ENCODE assay signal across 20 cellular contexts in the genomic region with DNA sequence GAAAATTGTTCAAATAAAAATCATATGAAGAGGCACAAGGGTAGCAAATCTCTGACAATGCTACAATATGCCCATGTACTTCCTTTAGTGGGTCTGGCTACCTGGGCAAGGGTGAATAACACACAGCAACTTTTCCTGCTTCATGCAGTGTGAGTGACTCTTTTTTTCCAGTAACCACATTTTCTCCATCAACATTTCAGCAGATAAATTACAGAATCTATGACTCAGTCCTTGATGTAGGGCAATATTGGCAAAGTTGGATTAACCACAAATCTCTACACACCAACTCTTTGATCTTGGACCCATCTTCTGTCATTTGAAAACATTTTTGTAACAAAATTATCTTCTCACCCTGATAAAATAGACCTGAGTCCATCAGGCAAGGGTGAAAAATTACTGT. TPM values are rescaled to one million over a fixed set of nuclear protein-coding genes. Genes with fewer than 3 reads are reported as not detected.
DNase-seq lines count a peak whose midpoint lies in the region; ATAC-seq and TF ChIP-seq lines count a peak whose summit lies in the region.
"Had no signal": no experiment of that assay in that cellular context is flagged by ENCODE, and none has a peak within 500 bp of the region (broad histone marks: within the 10 kb centered on the region; RNA-seq: fewer than 3 reads in every experiment).

No MANE protein-coding gene starts in this region.

- TF ChIP-seq CTCF in kidney epithelial cell (IDR thresholded peaks at IDR 0.05; ENCODE audit: insufficient read depth, low read length, poor library complexity, severe bottlenecking): no peak

- ATAC-seq in GM21619 (IDR thresholded peaks at IDR 0.05; ENCODE audit: unreplicated experiment): no peak

- no peaks in the 10 kb centered on the region for H3K27me3 ChIP-seq in kidney epithelial cell (ENCODE audit: control insufficient read depth, insufficient read depth, low read length)
- H3K27me3 ChIP-seq: BLaER1 had no signal

- no peaks in the 10 kb centered on the region for H3K36me3 ChIP-seq in kidney epithelial cell (ENCODE audit: control insufficient read depth, insufficient read depth, low read length)
- H3K36me3 ChIP-seq: BLaER1 had no signal

- H3K4me3 ChIP-seq in kidney epithelial cell (ENCODE audit: low read depth, low read length): no peak overlapping the region
- H3K4me3 ChIP-seq: BLaER1, PC-9 had no signal

- DNase-seq in COLO829 (ENCODE audit: low spot score): peak; percentile 17
- DNase-seq in LHCN-M2 (ENCODE audit: low read depth): peak; percentile 21
- DNase-seq in astrocyte of the hippocampus (ENCODE audit: low read depth, low spot score): peak; percentile 71
- peak; percentile 9 for DNase-seq in kidney epithelial cell (ENCODE audit: low read depth)
- DNase-seq in NCI-H2081 (lab: John Stamatoyannopoulos, UW): no peak
- no peak for DNase-seq in T-helper 2 cell
- DNase-seq in globus pallidus (ENCODE audit: low spot score): no peak
- DNase-seq: CD8-positive, alpha-beta memory T cell; DND-41; GF-D8; KG1; NCI-H1048; NCI-H1436 treated with DMSO at 0.1 percent for 48 hours; NCI-H2081 treated with DMSO at 0.1 percent for 48 hours; NCI-H510A; NCI-H82; PC-9 had no signal

RNA-seq across cellular contexts. Expression of gene ERICH3, which starts 31.7 kb away (rescaled TPM):
- total RNA-seq in LHCN-M2 (2014; rRNA removed) (not detected in 2 replicates), kidney epithelial cell (not detected in 2 replicates)
- not detected for polyA plus RNA-seq in LHCN-M2 (2012)
- total RNA-seq: CD8-positive, alpha-beta memory T cell; MCF 10A; PC-9 had no signal
- polyA plus RNA-seq: CD8-positive, alpha-beta memory T cell had no signal

Comparison
In these comparisons a context has a peak if more than half of its experiments do, and no peak if none do; other contexts are left out.
1. DNase-seq: peak in COLO829 (single experiment), LHCN-M2 (single experiment), astrocyte of the hippocampus (single experiment) and kidney epithelial cell (single experiment); none in NCI-H2081 (0 of 2), T-helper 2 cell (0 of 5) and globus pallidus (single experiment).